ENCODE assay signal across 29 cellular contexts in genomic region chr17:12909511-12909910, GRCh38.
"Had no signal": no experiment of that assay in that cellular context is flagged by ENCODE, and none has a peak within 500 bp of the region (broad histone marks: within the 10 kb centered on the region; RNA-seq: fewer than 3 reads in every experiment).

No MANE protein-coding gene starts in this region.

- H3K4me3 Mint-ChIP-seq: natural killer cell; nephron; neural progenitor cell; stimulated activated effector memory CD8-positive, alpha-beta T cell treated with anti-CD3 and anti-CD28 coated beads, Interleukin-12 subunit alpha, Interleukin-12 subunit beta, amount 100 ng/mL, for 72 hours; stimulated activated naive CD8-positive, alpha-beta T cell treated with anti-CD3 and anti-CD28 coated beads, Interleukin-15, amount 100 ng/mL, for 72 hours; type B pancreatic cell had no signal

- H3K36me3 ChIP-seq: neural progenitor cell, ovary, right lobe of liver, sigmoid colon, suprapubic skin, upper lobe of right lung, uterus had no signal

- DNase-seq: natural killer cell; occipital lobe; ovary; posterior cingulate gyrus; psoas muscle; right cardiac atrium; right lobe of liver; sigmoid colon; small intestine; stimulated activated CD4-positive, alpha-beta T cell treated with anti-CD3 and anti-CD28 coated beads, Interleukin-15, amount 100 ng/mL, for 24 hours; stimulated activated CD4-positive, alpha-beta T cell treated with anti-CD3 and anti-CD28 coated beads, Interleukin-2, amount 100 ng/mL, for 24 hours; stimulated activated CD4-positive, alpha-beta T cell treated with anti-CD3 and anti-CD28 coated beads, Interleukin-2, amount 100 ng/mL, for 48 hours; stimulated activated CD4-positive, alpha-beta T cell treated with anti-CD3 and anti-CD28 coated beads, Interleukin-4, amount 100 ng/mL, for 24 hours; stimulated activated naive CD4-positive, alpha-beta T cell; stimulated activated naive CD8-positive, alpha-beta T cell treated with anti-CD3 and anti-CD28 coated beads, Interleukin-15, amount 100 ng/mL, for 72 hours; stimulated activated naive CD8-positive, alpha-beta T cell treated with anti-CD3 and anti-CD28 coated beads, Interleukin-15, Interleukin-2, amounts not matched to agents 100 U/mL and 50 U/mL, for 24 hours; substantia nigra; testis; tibial artery; transverse colon; upper lobe of right lung; uterus had no signal

- H3K9ac ChIP-seq: neural progenitor cell, parathyroid adenoma had no signal

- H3K27ac ChIP-seq: neural progenitor cell, ovary, parathyroid adenoma, psoas muscle, right lobe of liver, sigmoid colon, suprapubic skin, testis, tibial artery, transverse colon, upper lobe of right lung, uterus had no signal

- H3K36me3 Mint-ChIP-seq: natural killer cell; stimulated activated effector memory CD8-positive, alpha-beta T cell treated with anti-CD3 and anti-CD28 coated beads, Interleukin-12 subunit alpha, Interleukin-12 subunit beta, amount 100 ng/mL, for 72 hours had no signal

- H3K27me3 Mint-ChIP-seq: progenitor cell of endocrine pancreas, type B pancreatic cell had no signal

- H3K4me1 ChIP-seq: neural progenitor cell, parathyroid adenoma, psoas muscle, right lobe of liver, sigmoid colon, suprapubic skin, testis, tibial artery, transverse colon, upper lobe of right lung, uterus had no signal

- H2AFZ ChIP-seq: neural progenitor cell, parathyroid adenoma had no signal

- H3K4me2 ChIP-seq: neural progenitor cell had no signal

- H3K4me3 ChIP-seq: neural progenitor cell, ovary, psoas muscle, right lobe of liver, sigmoid colon, suprapubic skin, testis, tibial artery, transverse colon, upper lobe of right lung, uterus had no signal

- H3K4me1 Mint-ChIP-seq: natural killer cell; nephron; neural progenitor cell; stimulated activated effector memory CD8-positive, alpha-beta T cell treated with anti-CD3 and anti-CD28 coated beads, Interleukin-12 subunit alpha, Interleukin-12 subunit beta, amount 100 ng/mL, for 72 hours; stimulated activated naive CD8-positive, alpha-beta T cell treated with anti-CD3 and anti-CD28 coated beads, Interleukin-15, amount 100 ng/mL, for 72 hours had no signal

- ATAC-seq: natural killer cell; psoas muscle; right cardiac atrium; right lobe of liver; stimulated activated effector memory CD8-positive, alpha-beta T cell treated with anti-CD3 and anti-CD28 coated beads, Interleukin-12 subunit alpha, Interleukin-12 subunit beta, amount 100 ng/mL, for 72 hours; stimulated activated naive CD8-positive, alpha-beta T cell treated with anti-CD3 and anti-CD28 coated beads, Interleukin-15, amount 100 ng/mL, for 72 hours; stimulated activated naive CD8-positive, alpha-beta T cell treated with anti-CD3 and anti-CD28 coated beads, Interleukin-15, Interleukin-2, amounts not matched to agents 100 U/mL and 50 U/mL, for 24 hours; upper lobe of right lung had no signal

- H3K79me2 ChIP-seq: parathyroid adenoma had no signal

- H3K9me3 Mint-ChIP-seq: nephron had no signal

- H3K27me3 ChIP-seq: neural progenitor cell, ovary, right lobe of liver, sigmoid colon, suprapubic skin, testis, tibial artery, transverse colon, upper lobe of right lung, uterus had no signal

- H3K27ac Mint-ChIP-seq: natural killer cell; nephron; neural progenitor cell; progenitor cell of endocrine pancreas; stimulated activated effector memory CD8-positive, alpha-beta T cell treated with anti-CD3 and anti-CD28 coated beads, Interleukin-12 subunit alpha, Interleukin-12 subunit beta, amount 100 ng/mL, for 72 hours; stimulated activated naive CD8-positive, alpha-beta T cell treated with anti-CD3 and anti-CD28 coated beads, Interleukin-15, amount 100 ng/mL, for 72 hours; type B pancreatic cell had no signal

- H3K9me3 ChIP-seq: ovary, right lobe of liver, sigmoid colon, suprapubic skin, testis, tibial artery, transverse colon, upper lobe of right lung had no signal
